18 cellular contexts compared by ENCODE assay signal in the genomic region with DNA sequence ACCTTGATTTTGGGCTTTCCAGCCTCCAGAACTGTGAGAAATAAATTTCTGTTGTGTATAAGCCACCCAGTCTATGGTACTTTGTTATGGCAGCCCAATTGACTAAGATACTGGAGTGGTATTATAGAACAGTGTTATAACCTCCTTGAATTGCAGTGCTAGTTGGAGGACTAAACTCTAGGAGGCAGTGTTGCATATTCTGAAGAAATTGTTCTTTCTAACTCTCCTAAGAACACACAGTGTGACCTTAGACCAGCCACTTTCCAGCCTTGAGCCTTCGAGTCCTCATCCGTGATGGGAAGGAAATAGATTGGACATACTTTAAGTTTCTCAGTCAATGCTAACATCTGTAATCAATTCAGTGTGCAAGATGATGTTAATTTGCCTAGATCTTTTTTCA. TPM values are rescaled to one million over a fixed set of nuclear protein-coding genes. Genes with fewer than 3 reads are reported as not detected.
A peak's percentile ranks its signal among the peaks of the same experiment; 100 is the strongest.
DNase-seq lines count a peak whose midpoint lies in the region; ATAC-seq and TF ChIP-seq lines count a peak whose summit lies in the region.
"Had no signal": no experiment of that assay in that cellular context is flagged by ENCODE, and none has a peak within 500 bp of the region (broad histone marks: within the 10 kb centered on the region; RNA-seq: fewer than 3 reads in every experiment).

No MANE protein-coding gene starts in this region.

- no peaks in the 10 kb centered on the region for H3K4me1 ChIP-seq in BE2C

- no peak for DNase-seq in BE2C
- no peak for DNase-seq in GM20000 (ENCODE audit: low spot score)
- DNase-seq in SK-MEL-5 (ENCODE audit: low read depth, low spot score): peak; percentile 41
- no peak for DNase-seq in fibroblast of pulmonary artery (ENCODE audit: low read depth)
- DNase-seq in SK-N-DZ (ENCODE audit: low spot score): no peak
- no peak for DNase-seq in NCI-H2029 (lab: John Stamatoyannopoulos, UW)
- DNase-seq: activated CD8-positive, alpha-beta memory T cell treated with anti-CD3 and anti-CD28 coated beads for 24 hours; CD4-positive, alpha-beta memory T cell; foreskin melanocyte; GOT3; kidney; NCI-H1436 treated with DMSO at 0.1 percent for 48 hours had no signal

- H3K9me3 ChIP-seq in BE2C: no peaks in the 10 kb centered on the region

- ATAC-seq in GM18498 (IDR thresholded peaks at IDR 0.05; ENCODE audit: unreplicated experiment) (no peak), HG03045 (IDR thresholded peaks at IDR 0.05; ENCODE audit: unreplicated experiment) (no peak)
- ATAC-seq: sciatic nerve had no signal

- TF ChIP-seq CTCF in BE2C (IDR thresholded peaks at IDR 0.05; ENCODE audit: low read depth, low read length): 0 out of 2 replicates have a peak, but pooled peaks have one; percentile 13
- TF ChIP-seq CTCF in GM20000 (IDR thresholded peaks at IDR 0.05; ENCODE audit: extremely low read depth, missing control alignments): peak; percentile 43
- TF ChIP-seq CTCF in fibroblast of pulmonary artery (IDR thresholded peaks at IDR 0.05; ENCODE audit: low read length, missing control alignments): peak; percentile 17

- H3K4me3 ChIP-seq in BE2C (ENCODE audit: low read depth, low read length) (no peak overlapping the region), fibroblast of pulmonary artery (replicated peaks; ENCODE audit: low read depth, low read length) (no peak overlapping the region)
- H3K4me3 ChIP-seq: coronary artery had no signal

- H3K36me3 ChIP-seq in BE2C: no peaks in the 10 kb centered on the region

- in situ Hi-C loops in SK-MEL-5 (cut with HindIII; ENCODE audit: low pct_unique_long_range_greater_than_20kb, low sequenced_read_pairs): no loop called here

- no peaks in the 10 kb centered on the region for H3K27me3 ChIP-seq in BE2C

RNA-seq across cellular contexts. Expression of gene LRRC10, which starts 22.4 kb away (rescaled TPM):
- not detected for polyA plus RNA-seq in BE2C (2012; ENCODE audit: insufficient read depth, insufficient read length, low read depth)
- not detected in 2 replicates for total RNA-seq in SK-MEL-5 (2014; rRNA removed; shearing (Covaris generic))
- not detected in 2 replicates for polyA plus RNA-seq in SK-MEL-5 (2015; cell fraction: cytosol; rRNA removed)
- not detected in 2 replicates for polyA plus RNA-seq in SK-MEL-5 (2015; cell fraction: nucleus; rRNA removed)
- not detected in 2 replicates for polyA plus RNA-seq in SK-N-DZ (2014; cell fraction: cytosol; rRNA removed)
- not detected in 2 replicates for polyA plus RNA-seq in SK-N-DZ (2014; cell fraction: nucleus; rRNA removed)
- total RNA-seq: CD4-positive, alpha-beta memory T cell; kidney; myocyte; sciatic nerve; T-helper 2 cell treated with Interferon-gamma antibody and Interleukin-4, amounts not matched to agents 100 ng/mL and 5 ng/mL, for 36 hours had no signal
- polyA plus RNA-seq: CD4-positive, alpha-beta memory T cell had no signal

RNA-seq across cellular contexts. Expression of gene CCT2, which starts 47.8 kb away (rescaled TPM):
- 218 TPM for polyA plus RNA-seq in BE2C (2012; ENCODE audit: insufficient read depth, insufficient read length, low read depth)
- total RNA-seq in SK-MEL-5 (2014; rRNA removed; shearing (Covaris generic)): 474 and 489 TPM in 2 replicates
- polyA plus RNA-seq in SK-MEL-5 (2015; cell fraction: cytosol; rRNA removed): 222 and 289 TPM in 2 replicates
- polyA plus RNA-seq in SK-MEL-5 (2015; cell fraction: nucleus; rRNA removed): 275 and 406 TPM in 2 replicates
- 529 and 582 TPM in 2 replicates for polyA plus RNA-seq in SK-N-DZ (2014; cell fraction: cytosol; rRNA removed)
- polyA plus RNA-seq in SK-N-DZ (2014; cell fraction: nucleus; rRNA removed): 377 and 428 TPM in 2 replicates
